8 cellular contexts compared by ENCODE assay signal in genomic region chr1:211576717-211577116, GRCh38. TPM values are rescaled to one million over a fixed set of nuclear protein-coding genes. Genes with fewer than 3 reads are reported as not detected.
A peak's percentile ranks its signal among the peaks of the same experiment; 100 is the strongest.
DNase-seq lines count a peak whose midpoint lies in the region; ATAC-seq, FAIRE-seq and TF ChIP-seq lines count a peak whose summit lies in the region.

No MANE protein-coding gene starts in this region.

- H3K36me3 ChIP-seq in Caco-2 (ENCODE audit: control insufficient read depth, insufficient read depth, low read length) (peaks cover 1% of the 10 kb centered on the region; the same call in 1 of the 2 replicates), PC-3 (ENCODE audit: low read depth, low read length) (peaks cover 5% of the 10 kb centered on the region; the same call in 1 of the 2 replicates), osteoblast (ENCODE audit: insufficient read depth, low read length) (peaks cover 35% of the 10 kb centered on the region)

- no peaks in the 10 kb centered on the region for H3K27me3 Mint-ChIP-seq in Caco-2 (ENCODE audit: insufficient read depth, unreplicated experiment)

- H3K9me3 Mint-ChIP-seq in Caco-2 (ENCODE audit: unreplicated experiment): no peaks in the 10 kb centered on the region

- H2AFZ ChIP-seq in PC-3 (ENCODE audit: low read length) (no peak overlapping the region; the same call in 1 of the 2 replicates), osteoblast (ENCODE audit: low read length) (no peak overlapping the region)

- H3K9ac ChIP-seq in PC-3 (ENCODE audit: low read length): peak overlapping the region; percentile 77

- DNase-seq in Caco-2 (no peak), PC-3 (no peak), osteoblast (ENCODE audit: insufficient read length, low spot score, missing footprints) (no peak), epidermal melanocyte (ENCODE audit: insufficient read length, low spot score) (no peak), NCI-H1105 (lab: John Stamatoyannopoulos, UW) (no peak), NCI-H226 (no peak)
- DNase-seq in activated CD4-positive, CD25-positive, alpha-beta regulatory T cell (lab: John Stamatoyannopoulos, UW): no peak

- H3K4me3 Mint-ChIP-seq in Caco-2 (ENCODE audit: unreplicated experiment): peak overlapping the region; percentile 72

- no peaks in the 10 kb centered on the region for H3K27me3 ChIP-seq in Caco-2 (replicated peaks; ENCODE audit: control insufficient read depth, insufficient read depth, low read length)
- H3K27me3 ChIP-seq in PC-3 (ENCODE audit: low read length): no peaks in the 10 kb centered on the region
- H3K27me3 ChIP-seq in osteoblast (ENCODE audit: insufficient read depth, low read length): no peaks in the 10 kb centered on the region

- H3K4me2 ChIP-seq in PC-3 (ENCODE audit: low read length) (peak overlapping the region; percentile 85), osteoblast (ENCODE audit: insufficient read depth, low read length) (peak overlapping the region; percentile 79)

- POLR2A ChIA-PET in Caco-2 (lab: Charles Lee): no interaction called here
- POLR2A ChIA-PET in PC-3 (lab: Charles Lee; ENCODE audit: unreplicated experiment): no interaction called here

- TF ChIP-seq CTCF in Caco-2 (IDR thresholded peaks at IDR 0.05; ENCODE audit: insufficient read depth in 1 of 2, low read depth in 1 of 2, low read length in 1 of 2, severe bottlenecking in 1 of 2, unreplicated experiment in 1 of 2): no peak
- TF ChIP-seq CTCF in PC-3 (conservative IDR thresholded peaks at IDR 0.05; ENCODE audit: low read depth, low read length): no peak
- no peak for TF ChIP-seq CTCF in osteoblast (IDR thresholded peaks at IDR 0.05; ENCODE audit: extremely low read depth, low read depth, low read length)

- H3K4me3 ChIP-seq in Caco-2 (ENCODE audit: low read depth, low read length): peak overlapping the region; percentile 98
- peak overlapping the region; percentile 86 for H3K4me3 ChIP-seq in PC-3 (ENCODE audit: low read length)
- H3K4me3 ChIP-seq in osteoblast (ENCODE audit: insufficient read depth, low read length): peak overlapping the region; percentile 97

- intact Hi-C loops in Caco-2 (cut with micrococcal nuclease; ENCODE audit: unreplicated experiment): loop anchor here (1.0 kb wide), 1 partner anchor 49 kb away; no protein-coding TSS in a partner anchor
- intact Hi-C loops in PC-3 (cut with micrococcal nuclease): loop anchor here (5.0 to 10.0 kb wide), 4 partner anchors 104 to 254 kb away; no protein-coding TSS in a partner anchor

- no peak overlapping the region for H3K27ac ChIP-seq in PC-3 (ENCODE audit: low read length)
- peak overlapping the region; percentile 81 for H3K27ac ChIP-seq in osteoblast (ENCODE audit: low read depth, low read length)

- peaks cover 26% of the 10 kb centered on the region for H3K36me3 Mint-ChIP-seq in Caco-2 (ENCODE audit: insufficient read depth, unreplicated experiment)

- CTCF ChIA-PET in Caco-2 (lab: Charles Lee) (interaction anchor here (0.6 to 1.2 kb wide), 2 partner anchors 48 to 77 kb away, joined by 3 to 9 read pairs; no protein-coding TSS in a partner anchor), PC-3 (lab: Charles Lee) (no interaction called here)

- BruUV-seq in Caco-2 (replicated peaks; lab: Mats Ljungman, UMichigan) (TSS peak; percentile 18), PC-3 (replicated peaks; lab: Mats Ljungman, UMichigan) (no TSS peak)

- H3K4me1 ChIP-seq in Caco-2: peaks cover 16% of the 10 kb centered on the region
- peaks cover 36% of the 10 kb centered on the region for H3K4me1 ChIP-seq in PC-3 (ENCODE audit: insufficient read depth, low read length)
- H3K4me1 ChIP-seq in osteoblast (ENCODE audit: insufficient read depth, low read length): peaks cover 44% of the 10 kb centered on the region

- ATAC-seq in PC-3: no peak

- no peaks in the 10 kb centered on the region for H3K9me2 ChIP-seq in PC-3 (replicated peaks; ENCODE audit: low read length)

- H3K9me3 ChIP-seq in Caco-2 (no peaks in the 10 kb centered on the region), PC-3 (ENCODE audit: low read length) (no peaks in the 10 kb centered on the region), osteoblast (ENCODE audit: low read depth, low read length) (no peaks in the 10 kb centered on the region)

- H3K79me2 ChIP-seq in PC-3 (ENCODE audit: low read length) (peaks cover 52% of the 10 kb centered on the region), osteoblast (ENCODE audit: insufficient read depth, low read length) (peaks cover 60% of the 10 kb centered on the region)

- H4K20me1 ChIP-seq in PC-3 (ENCODE audit: low read length) (0 out of 2 replicates have a peak, but pooled peaks cover 9% of the 10 kb centered on the region), osteoblast (ENCODE audit: insufficient read depth, low read length) (peaks cover 58% of the 10 kb centered on the region)

- peak; percentile 15 for FAIRE-seq in endometrium (lab: Jason Lieb, UNC)

- H3K27ac Mint-ChIP-seq in Caco-2 (ENCODE audit: unreplicated experiment): no peak overlapping the region

- H3F3A ChIP-seq in PC-3 (ENCODE audit: low read length, unreplicated experiment): no peaks in the 10 kb centered on the region

- peaks cover 13% of the 10 kb centered on the region for H3K4me1 Mint-ChIP-seq in Caco-2 (ENCODE audit: low read depth, unreplicated experiment)

RNA-seq across cellular contexts. Expression of gene SLC30A1, which starts 2.2 kb away (rescaled TPM):
- total RNA-seq in Caco-2 (2022): 21.6 and 26.6 TPM in 2 replicates
- 6.7 and 8.2 TPM in 2 replicates for total RNA-seq in PC-3 (2014; rRNA removed)
- 39.5 and 49.9 TPM in 2 replicates for total RNA-seq in osteoblast
